9 cellular contexts compared by ENCODE assay signal in the genomic region with DNA sequence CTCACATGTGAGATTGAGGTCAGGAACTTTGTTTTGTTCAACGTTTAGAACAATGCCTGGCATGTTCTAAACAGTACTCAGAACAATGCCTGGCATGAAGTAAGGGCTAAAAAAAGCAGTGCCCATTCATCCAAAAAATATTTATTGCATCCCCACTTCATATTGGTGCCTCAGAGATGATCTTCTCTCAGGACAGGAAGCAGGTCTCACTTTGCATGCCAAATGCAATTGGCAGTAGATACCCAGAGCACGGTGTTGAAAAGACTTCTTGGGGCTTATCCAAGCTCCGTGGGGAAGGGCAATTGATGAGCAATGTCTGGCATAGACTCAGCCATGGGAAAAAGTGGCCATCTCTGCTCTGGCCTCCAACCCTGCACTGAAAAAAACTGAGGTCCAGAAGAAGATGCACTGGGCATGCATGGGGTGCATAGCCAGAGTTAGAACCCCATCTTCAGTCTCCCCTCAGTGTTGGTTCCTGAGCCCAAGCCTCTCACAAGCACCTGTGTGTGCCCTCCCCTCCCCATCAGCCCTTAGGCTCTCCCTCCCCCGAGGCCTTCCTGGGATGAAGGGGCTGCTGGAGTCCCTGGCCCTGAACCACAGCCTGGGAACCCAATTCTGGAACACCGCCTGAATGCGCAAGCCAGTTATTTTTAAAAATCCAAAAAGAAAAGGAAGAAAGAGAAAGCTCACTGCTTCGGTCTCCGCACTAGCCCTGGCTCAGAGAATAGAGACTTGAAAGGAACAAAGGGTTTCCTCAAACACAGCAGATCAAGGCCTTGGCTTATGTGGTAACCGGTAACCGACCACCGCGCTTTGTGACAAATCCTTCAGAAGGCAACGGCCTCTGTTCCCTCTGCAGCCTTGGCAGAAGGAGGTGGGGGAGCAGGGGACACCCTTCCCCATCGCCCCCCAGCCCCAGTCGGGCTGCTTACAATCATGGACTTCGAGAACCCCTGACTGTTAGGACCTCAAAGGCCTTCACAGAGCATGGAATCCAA.
DNase-seq lines count a peak whose midpoint lies in the region; ATAC-seq and TF ChIP-seq lines count a peak whose summit lies in the region.
"Had no signal": no experiment of that assay in that cellular context is flagged by ENCODE, and none has a peak within 500 bp of the region (broad histone marks: within the 10 kb centered on the region; RNA-seq: fewer than 3 reads in every experiment).

No MANE protein-coding gene starts in this region.

- WGBS in tibial nerve, 2 donors = 42 to 44% methylated on average over 16 of the region's 16 CpGs

- no peak overlapping the region for H3K4me3 Mint-ChIP-seq in activated CD8-positive, alpha-beta memory T cell treated with anti-CD3 and anti-CD28 coated beads, Interleukin-2, amount 10 ng/mL, durations not matched to agents 7 days and 5 days

- no peaks in the 10 kb centered on the region for H3K9me3 Mint-ChIP-seq in activated CD8-positive, alpha-beta memory T cell treated with anti-CD3 and anti-CD28 coated beads, Interleukin-2, amount 10 ng/mL, durations not matched to agents 7 days and 5 days (ENCODE audit: low read depth)

- no peak for TF ChIP-seq EP300 in tibial nerve (IDR thresholded peaks at IDR 0.05)

- DNase-seq in activated CD8-positive, alpha-beta memory T cell treated with anti-CD3 and anti-CD28 coated beads for 24 hours = peak; percentile 56
- no peak for DNase-seq in activated CD8-positive, alpha-beta memory T cell treated with anti-CD3 and anti-CD28 coated beads, Interleukin-2, amount 10 ng/mL, durations not matched to agents 7 days and 5 days
- DNase-seq in iris pigment epithelial cell (ENCODE audit: low read depth) (peak; percentile 16), tibial nerve (ENCODE audit: low spot score in 2 of 2) (no peak)

- H3K27ac Mint-ChIP-seq in activated CD8-positive, alpha-beta memory T cell treated with anti-CD3 and anti-CD28 coated beads, Interleukin-2, amount 10 ng/mL, durations not matched to agents 7 days and 5 days = no peak overlapping the region
- H3K27ac Mint-ChIP-seq: progenitor cell of endocrine pancreas had no signal

- no peak for ATAC-seq in activated CD8-positive, alpha-beta memory T cell treated with anti-CD3 and anti-CD28 coated beads, Interleukin-2, amount 10 ng/mL, durations not matched to agents 7 days and 5 days
- ATAC-seq in HG03520 (IDR thresholded peaks at IDR 0.05; ENCODE audit: unreplicated experiment) (no peak), HG03139 (IDR thresholded peaks at IDR 0.05; ENCODE audit: unreplicated experiment) (no peak), GM18868 (IDR thresholded peaks at IDR 0.05; ENCODE audit: unreplicated experiment) (no peak)

- peaks cover 56% of the 10 kb centered on the region for H3K27me3 Mint-ChIP-seq in activated CD8-positive, alpha-beta memory T cell treated with anti-CD3 and anti-CD28 coated beads, Interleukin-2, amount 10 ng/mL, durations not matched to agents 7 days and 5 days

- no peaks in the 10 kb centered on the region for H3K4me1 Mint-ChIP-seq in activated CD8-positive, alpha-beta memory T cell treated with anti-CD3 and anti-CD28 coated beads, Interleukin-2, amount 10 ng/mL, durations not matched to agents 7 days and 5 days

- H3K4me1 ChIP-seq in tibial nerve = peaks cover 0 to 80% (median 30%) of the 10 kb centered on the region in 4 donors

- H3K27ac ChIP-seq in angular gyrus (ENCODE audit: low read depth, low read length) (peak overlapping the region; percentile 94), tibial nerve (peak overlapping the region in 3 of 4 donors; percentile 17 to 70 (median 46))

- TF ChIP-seq CTCF in tibial nerve (IDR thresholded peaks at IDR 0.05) = no peak

- H3K36me3 ChIP-seq in tibial nerve = no peaks in the 10 kb centered on the region

- no peak for TF ChIP-seq POLR2A in tibial nerve (IDR thresholded peaks at IDR 0.05)

- CTCF ChIA-PET in activated CD8-positive, alpha-beta memory T cell treated with anti-CD3 and anti-CD28 coated beads, Interleukin-2, amount 10 ng/mL, durations not matched to agents 7 days and 5 days (lab: Charles Lee) = no interaction called here

- H3K36me3 Mint-ChIP-seq in activated CD8-positive, alpha-beta memory T cell treated with anti-CD3 and anti-CD28 coated beads, Interleukin-2, amount 10 ng/mL, durations not matched to agents 7 days and 5 days = no peaks in the 10 kb centered on the region

- no peaks in the 10 kb centered on the region for H3K27me3 ChIP-seq in tibial nerve

- H3K4me3 ChIP-seq in tibial nerve = no peak overlapping the region

- peaks cover 0 to 1% (median 0%) of the 10 kb centered on the region in 4 donors for H3K9me3 ChIP-seq in tibial nerve

Comparison
In these comparisons a context has a peak if more than half of its experiments do, and no peak if none do; other contexts are left out.
1. DNase-seq: peak in activated CD8-positive, alpha-beta memory T cell treated with anti-CD3 and anti-CD28 coated beads for 24 hours (single experiment) and iris pigment epithelial cell (single experiment); none in activated CD8-positive, alpha-beta memory T cell treated with anti-CD3 and anti-CD28 coated beads, Interleukin-2, amount 10 ng/mL, durations not matched to agents 7 days and 5 days (single experiment) and tibial nerve (0 of 2).